ENCODE assay signal across 31 cellular contexts in the genomic region with DNA sequence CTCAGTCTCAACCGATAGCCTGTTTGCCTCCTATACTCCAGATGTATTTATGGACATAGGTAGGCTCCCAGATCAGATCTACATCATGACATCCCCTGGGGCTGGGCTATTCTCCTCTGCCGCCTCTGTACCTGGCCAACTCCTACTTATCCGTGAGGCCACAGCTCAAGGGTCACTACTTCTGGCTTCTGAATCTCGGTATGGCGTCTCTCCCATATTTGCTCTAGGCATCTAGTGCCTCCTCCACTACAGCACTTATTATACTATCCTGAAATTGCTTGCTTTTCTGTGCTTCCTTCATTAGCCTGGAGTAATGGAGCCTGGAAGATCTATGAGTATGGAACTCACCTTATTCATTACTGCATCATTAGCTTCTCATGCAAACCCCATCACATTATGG.
"Had no signal": no experiment of that assay in that cellular context is flagged by ENCODE, and none has a peak within 500 bp of the region (broad histone marks: within the 10 kb centered on the region; RNA-seq: fewer than 3 reads in every experiment).

No MANE protein-coding gene starts in this region.

- H3K27me3 Mint-ChIP-seq: activated B cell treated with CpG ODN at 0.5 μM for 24 hours; activated CD4-positive, alpha-beta memory T cell treated with anti-CD3 and anti-CD28 coated beads for 36 hours; activated CD8-positive, alpha-beta memory T cell treated with anti-CD3 and anti-CD28 coated beads, Interleukin-2, amount 10 ng/mL, durations not matched to agents 7 days and 5 days; activated naive CD4-positive, alpha-beta T cell treated with anti-CD3 and anti-CD28 coated beads, Interleukin-2, amount 10 ng/mL, durations not matched to agents 7 days and 5 days; effector memory CD8-positive, alpha-beta T cell; T-helper 17 cell had no signal

- H3K9me3 ChIP-seq: ascending aorta, breast epithelium, esophagus squamous epithelium, gastroesophageal sphincter had no signal

- H3K4me1 Mint-ChIP-seq: activated B cell treated with CpG ODN at 0.5 μM for 24 hours; activated CD8-positive, alpha-beta memory T cell treated with anti-CD3 and anti-CD28 coated beads, Interleukin-2, amount 10 ng/mL, durations not matched to agents 7 days and 5 days; T-helper 17 cell had no signal

- H3K4me3 Mint-ChIP-seq: activated B cell treated with CpG ODN at 0.5 μM for 24 hours; activated CD4-positive, alpha-beta memory T cell treated with anti-CD3 and anti-CD28 coated beads for 36 hours; activated CD8-positive, alpha-beta memory T cell treated with anti-CD3 and anti-CD28 coated beads, Interleukin-2, amount 10 ng/mL, durations not matched to agents 7 days and 5 days; activated CD8-positive, alpha-beta T cell treated with anti-CD3 and anti-CD28 coated beads, Interleukin-2, amount 10 ng/mL, durations not matched to agents 7 days and 5 days; activated naive CD4-positive, alpha-beta T cell treated with anti-CD3 and anti-CD28 coated beads, Interleukin-2, amount 10 ng/mL, durations not matched to agents 7 days and 5 days; activated naive CD8-positive, alpha-beta T cell treated with anti-CD3 and anti-CD28 coated beads, Interleukin-2, amount 10 ng/mL, durations not matched to agents 7 days and 5 days; activated T-helper 1 cell treated with anti-CD3 and anti-CD28 coated beads, Interleukin-12 subunit alpha, Interleukin-12 subunit beta, Interleukin-2, Interleukin-4 antibody, amounts not matched to agents 30 ng/mL and 10 ng/mL and 1 ng/mL, durations not matched to agents 14 hours and 24 hours and 36 hours; brain; effector memory CD8-positive, alpha-beta T cell; T-helper 17 cell; T-helper 2 cell treated with Interferon-gamma antibody and Interleukin-4, amounts not matched to agents 5 μg/mL and 100 μg/mL, for 36 hours had no signal

- H3K27me3 ChIP-seq: ascending aorta, breast epithelium, esophagus squamous epithelium, gastroesophageal sphincter had no signal

- ATAC-seq: activated CD4-positive, CD25-positive, alpha-beta regulatory T cell treated with anti-CD3 and anti-CD28 coated beads, Interleukin-2, amount 50 U/mL, for 24 hours; activated CD8-positive, alpha-beta memory T cell treated with anti-CD3 and anti-CD28 coated beads, Interleukin-2, amount 10 ng/mL, durations not matched to agents 7 days and 5 days; activated CD8-positive, alpha-beta T cell treated with anti-CD3 and anti-CD28 coated beads, Interleukin-2, amount 10 ng/mL, durations not matched to agents 7 days and 5 days; activated naive CD4-positive, alpha-beta T cell treated with anti-CD3 and anti-CD28 coated beads, Interleukin-2, amount 50 U/mL, for 72 hours; effector memory CD8-positive, alpha-beta T cell; gastroesophageal sphincter; T-helper 17 cell had no signal

- DNase-seq: activated B cell treated with CpG ODN at 0.5 μM for 24 hours; activated CD4-positive, alpha-beta memory T cell treated with anti-CD3 and anti-CD28 coated beads for 36 hours; activated CD4-positive, alpha-beta T cell treated with anti-CD3 and anti-CD28 coated beads for 48 hours; activated CD8-positive, alpha-beta memory T cell treated with anti-CD3 and anti-CD28 coated beads, Interleukin-2, amount 10 ng/mL, durations not matched to agents 7 days and 5 days; activated CD8-positive, alpha-beta memory T cell treated with anti-CD3 and anti-CD28 coated beads, Interleukin-2, amount 50 U/mL, for 4 hours; activated CD8-positive, alpha-beta T cell treated with anti-CD3 and anti-CD28 coated beads, Interleukin-2, amount 10 ng/mL, durations not matched to agents 7 days and 5 days; activated effector memory CD4-positive, alpha-beta T cell treated with anti-CD3 and anti-CD28 coated beads, Interleukin-2, amount 50 U/mL, for 16 hours; activated naive CD4-positive, alpha-beta T cell treated with anti-CD3 and anti-CD28 coated beads, Interleukin-2, amount 10 ng/mL, durations not matched to agents 7 days and 5 days; activated naive CD8-positive, alpha-beta T cell treated with anti-CD3 and anti-CD28 coated beads, Interleukin-2, amount 10 ng/mL, durations not matched to agents 7 days and 5 days; activated T-cell treated with anti-CD3 and anti-CD28 coated beads, Interleukin-2, amount 50 U/mL, for 1 hour; activated T-cell treated with anti-CD3 and anti-CD28 coated beads, Interleukin-2, amount 50 U/mL, for 48 hours; cortex of kidney; dermis blood vessel endothelial cell; effector CD4-positive, alpha-beta T cell; effector memory CD8-positive, alpha-beta T cell; erythroblast; esophagus squamous epithelium; foreskin melanocyte; T-helper 1 cell; T-helper 17 cell; T1000; WERI-Rb-1 had no signal

- H3K36me3 Mint-ChIP-seq: activated CD4-positive, alpha-beta memory T cell treated with anti-CD3 and anti-CD28 coated beads for 36 hours; activated CD8-positive, alpha-beta memory T cell treated with anti-CD3 and anti-CD28 coated beads, Interleukin-2, amount 10 ng/mL, durations not matched to agents 7 days and 5 days; activated naive CD4-positive, alpha-beta T cell treated with anti-CD3 and anti-CD28 coated beads, Interleukin-2, amount 10 ng/mL, durations not matched to agents 7 days and 5 days; activated naive CD4-positive, alpha-beta T cell treated with anti-CD3 and anti-CD28 coated beads, Interleukin-2, amount 50 U/mL, for 72 hours; activated naive CD8-positive, alpha-beta T cell treated with anti-CD3 and anti-CD28 coated beads, Interleukin-2, amount 10 ng/mL, durations not matched to agents 7 days and 5 days; brain had no signal

- H3K36me3 ChIP-seq: ascending aorta, breast epithelium, esophagus squamous epithelium, gastroesophageal sphincter, WERI-Rb-1 had no signal

- H3K4me1 ChIP-seq: ascending aorta, breast epithelium, gastroesophageal sphincter had no signal

- H3K9me3 Mint-ChIP-seq: activated B cell treated with CpG ODN at 0.5 μM for 24 hours; activated CD4-positive, alpha-beta memory T cell treated with anti-CD3 and anti-CD28 coated beads for 36 hours; activated naive CD4-positive, alpha-beta T cell treated with anti-CD3 and anti-CD28 coated beads, Interleukin-2, amount 10 ng/mL, durations not matched to agents 7 days and 5 days; activated naive CD4-positive, alpha-beta T cell treated with anti-CD3 and anti-CD28 coated beads, Interleukin-2, amount 50 U/mL, for 72 hours; activated naive CD8-positive, alpha-beta T cell treated with anti-CD3 and anti-CD28 coated beads, Interleukin-2, amount 10 ng/mL, durations not matched to agents 7 days and 5 days; activated T-helper 1 cell treated with anti-CD3 and anti-CD28 coated beads, Interleukin-12 subunit alpha, Interleukin-12 subunit beta, Interleukin-2, Interleukin-4 antibody, amounts not matched to agents 30 ng/mL and 10 ng/mL and 1 ng/mL, durations not matched to agents 14 hours and 24 hours and 36 hours; activated T-helper 2 cell treated with anti-CD3 and anti-CD28 coated beads, Interferon-gamma antibody, Interleukin-2, Interleukin-4, amounts not matched to agents 10 μg/mL and 5 μg/mL and 100 μg/mL, durations not matched to agents 14 hours and 24 hours and 36 hours; brain; T-helper 2 cell treated with Interferon-gamma antibody and Interleukin-4, amounts not matched to agents 5 μg/mL and 100 μg/mL, for 36 hours had no signal

- H3K4me3 ChIP-seq: ascending aorta, breast epithelium, esophagus squamous epithelium, gastroesophageal sphincter had no signal

- H3K27ac ChIP-seq: ascending aorta, breast epithelium, gastroesophageal sphincter, WERI-Rb-1 had no signal

- H3K27ac Mint-ChIP-seq: activated B cell treated with CpG ODN at 0.5 μM for 24 hours; activated CD4-positive, alpha-beta memory T cell treated with anti-CD3 and anti-CD28 coated beads for 36 hours; activated CD8-positive, alpha-beta memory T cell treated with anti-CD3 and anti-CD28 coated beads, Interleukin-2, amount 10 ng/mL, durations not matched to agents 7 days and 5 days; activated CD8-positive, alpha-beta T cell treated with anti-CD3 and anti-CD28 coated beads, Interleukin-2, amount 10 ng/mL, durations not matched to agents 7 days and 5 days; activated naive CD4-positive, alpha-beta T cell treated with anti-CD3 and anti-CD28 coated beads, Interleukin-2, amount 10 ng/mL, durations not matched to agents 7 days and 5 days; activated naive CD4-positive, alpha-beta T cell treated with anti-CD3 and anti-CD28 coated beads, Interleukin-2, amount 50 U/mL, for 72 hours; activated naive CD8-positive, alpha-beta T cell treated with anti-CD3 and anti-CD28 coated beads, Interleukin-2, amount 10 ng/mL, durations not matched to agents 7 days and 5 days; activated T-helper 1 cell treated with anti-CD3 and anti-CD28 coated beads, Interleukin-12 subunit alpha, Interleukin-12 subunit beta, Interleukin-2, Interleukin-4 antibody, amounts not matched to agents 30 ng/mL and 10 ng/mL and 1 ng/mL, durations not matched to agents 14 hours and 24 hours and 36 hours; activated T-helper 2 cell treated with anti-CD3 and anti-CD28 coated beads, Interferon-gamma antibody, Interleukin-2, Interleukin-4, amounts not matched to agents 10 μg/mL and 5 μg/mL and 100 μg/mL, durations not matched to agents 14 hours and 24 hours and 36 hours; effector memory CD8-positive, alpha-beta T cell; T-helper 17 cell; T-helper 2 cell treated with Interferon-gamma antibody and Interleukin-4, amounts not matched to agents 5 μg/mL and 100 μg/mL, for 36 hours had no signal
